In genomic region chrX:100089724-100090123, GRCh38 we compare ENCODE assay signal across 8 cellular contexts.
"Had no signal": no experiment of that assay in that cellular context is flagged by ENCODE, and none has a peak within 500 bp of the region (broad histone marks: within the 10 kb centered on the region; RNA-seq: fewer than 3 reads in every experiment).

No MANE protein-coding gene starts in this region.

- FAIRE-seq: G401.6, GM12878, GM12891, GM12892, GM18507, GM19239 had no signal

- DNase-seq: GDM1, GF-D8 had no signal

- H3K4me3 ChIP-seq: GM12878 had no signal

- ATAC-seq: GM12878 had no signal
